14 cellular contexts compared by ENCODE assay signal in the genomic region with DNA sequence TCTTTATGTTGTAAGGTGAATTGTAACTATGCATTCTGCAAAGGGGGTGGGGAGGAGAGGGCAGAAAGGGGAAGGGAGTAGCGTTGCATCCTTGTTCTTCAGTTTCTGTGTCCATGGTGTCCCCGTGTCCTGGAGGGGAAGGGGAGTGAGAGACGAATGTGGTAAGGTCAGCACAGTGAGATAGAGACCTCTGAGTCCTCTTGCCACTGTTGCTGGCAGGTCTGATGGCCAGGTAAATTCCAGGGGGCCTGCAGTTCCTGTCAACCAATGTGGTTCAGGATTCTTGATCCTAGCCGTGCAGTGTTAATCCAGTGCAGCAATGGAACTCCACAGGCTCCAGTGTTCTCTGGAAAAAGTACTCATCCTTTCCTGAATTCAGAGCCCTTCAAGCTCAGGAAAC. TPM values are rescaled to one million over a fixed set of nuclear protein-coding genes. Genes with fewer than 3 reads are reported as not detected.
DNase-seq lines count a peak whose midpoint lies in the region; ATAC-seq, FAIRE-seq and TF ChIP-seq lines count a peak whose summit lies in the region.
"Had no signal": no experiment of that assay in that cellular context is flagged by ENCODE, and none has a peak within 500 bp of the region (broad histone marks: within the 10 kb centered on the region; RNA-seq: fewer than 3 reads in every experiment).

No MANE protein-coding gene starts in this region.

- H3K27ac ChIP-seq in H1 (ENCODE audit: low read depth, low read length) (no peak overlapping the region), smooth muscle cell (ENCODE audit: low read depth) (no peak overlapping the region)
- H3K27ac ChIP-seq: breast epithelium, PC-9 had no signal

- peak overlapping the region; percentile 91 for H3K27ac Mint-ChIP-seq in activated CD4-positive, alpha-beta T cell treated with anti-CD3 and anti-CD28 coated beads, Interleukin-2, amount 10 ng/mL, durations not matched to agents 7 days and 5 days
- peak overlapping the region; percentile 85 to 96 for H3K27ac Mint-ChIP-seq in T-cell

- no peak overlapping the region for H3K4me3 ChIP-seq in H1 (ENCODE audit: extremely low read depth in 1 of 4, insufficient read depth in 2 of 4, low read depth in 3 of 4, low read length in 4 of 4)
- H3K4me3 ChIP-seq in smooth muscle cell = no peak overlapping the region
- H3K4me3 ChIP-seq: breast epithelium, PC-9, skin epidermis had no signal

- no peak overlapping the region for H2BK15ac ChIP-seq in H1 (ENCODE audit: low read length)

- TF ChIP-seq RAD21 in H1 (IDR thresholded peaks at IDR 0.05 in 1 of 2, conservative IDR thresholded peaks at IDR 0.05 in 1 of 2; ENCODE audit: low read depth in 2 of 2, low read length in 2 of 2) = no peak

- H3K36me3 Mint-ChIP-seq in activated CD4-positive, alpha-beta T cell treated with anti-CD3 and anti-CD28 coated beads, Interleukin-2, amount 10 ng/mL, durations not matched to agents 7 days and 5 days (ENCODE audit: low read depth) = peaks cover 64% of the 10 kb centered on the region
- H3K36me3 Mint-ChIP-seq in T-cell = peaks cover 24% of the 10 kb centered on the region

- TF ChIP-seq CTCF in H1 (IDR thresholded peaks at IDR 0.05; ENCODE audit: control extremely low read depth in 1 of 3, insufficient read depth in 1 of 3, low read depth in 1 of 3, low read length in 3 of 3) (no peak), smooth muscle cell (IDR thresholded peaks at IDR 0.05; ENCODE audit: borderline replicate concordance, insufficient read depth, poor library complexity, severe bottlenecking) (no peak)

- DNase-seq in activated CD4-positive, alpha-beta T cell treated with anti-CD3 and anti-CD28 coated beads, Interleukin-2, amount 10 ng/mL, durations not matched to agents 7 days and 5 days = no peak
- DNase-seq in activated CD4-positive, alpha-beta T cell treated with anti-CD3 and anti-CD28 coated beads, Interleukin-2, amount 50 U/mL, for 48 hours = no peak
- DNase-seq in T-cell (no peak), H1 (ENCODE audit: low read depth in 1 of 2, low spot score in 2 of 2) (no peak), smooth muscle cell (lab: John Stamatoyannopoulos, UW; ENCODE audit: unreplicated experiment) (no peak), NCI-H2227 treated with DMSO at 0.1 percent for 48 hours (lab: John Stamatoyannopoulos, UW) (no peak), NCI-H146 (lab: John Stamatoyannopoulos, UW) (no peak)
- DNase-seq: activated naive CD4-positive, alpha-beta T cell; PC-9 had no signal

- no peak overlapping the region; the same call in 1 of the 2 replicates for H2BK5ac ChIP-seq in H1 (ENCODE audit: low read depth, low read length)

- no peak overlapping the region for H3K14ac ChIP-seq in H1 (ENCODE audit: insufficient read length)

- no peak overlapping the region for H2AK5ac ChIP-seq in H1 (ENCODE audit: low read depth, low read length)

- H3K4ac ChIP-seq in H1 (replicated peaks; ENCODE audit: insufficient read length, low read depth, low read length) = no peak overlapping the region

- H3K9ac ChIP-seq in H1 (replicated peaks in 1 of 4; ENCODE audit: extremely low read depth in 1 of 4, low read depth in 3 of 4, low read length in 3 of 4) (no peak overlapping the region), smooth muscle cell (ENCODE audit: low read depth) (no peak overlapping the region)

- H3K18ac ChIP-seq in H1 (ENCODE audit: extremely low read depth, low read length) = 0 out of 2 replicates have a peak overlapping the region, but pooled peaks have one; percentile 9

- H4K8ac ChIP-seq in H1 (ENCODE audit: extremely low read depth, insufficient read depth, low read length) = no peak overlapping the region

- peak overlapping the region; percentile 45 for H3K4me3 Mint-ChIP-seq in activated CD4-positive, alpha-beta T cell treated with anti-CD3 and anti-CD28 coated beads, Interleukin-2, amount 10 ng/mL, durations not matched to agents 7 days and 5 days
- H3K4me3 Mint-ChIP-seq in T-cell = peak overlapping the region in 2 of 3 donors; percentile 21 to 58

- no peaks in the 10 kb centered on the region for H3K9me3 ChIP-seq in H1 (ENCODE audit: insufficient read depth in 2 of 2, low read depth in 1 of 2, low read length in 1 of 2)
- H3K9me3 ChIP-seq in smooth muscle cell (replicated peaks; ENCODE audit: low read depth) = no peaks in the 10 kb centered on the region
- H3K9me3 ChIP-seq: breast epithelium had no signal

- H3K27me3 ChIP-seq in H1 (replicated peaks in 1 of 4; ENCODE audit: control insufficient read depth in 3 of 4, extremely low read depth in 1 of 4, insufficient read depth in 3 of 4, low read length in 3 of 4) (no peaks in the 10 kb centered on the region), smooth muscle cell (ENCODE audit: low read depth) (no peaks in the 10 kb centered on the region)
- H3K27me3 ChIP-seq: breast epithelium had no signal

- no peak overlapping the region for H2BK120ac ChIP-seq in H1 (replicated peaks; ENCODE audit: low read depth, low read length)

- H3F3A ChIP-seq in smooth muscle cell (ENCODE audit: low read depth) = peaks cover 7% of the 10 kb centered on the region

- H4K5ac ChIP-seq in H1 (ENCODE audit: insufficient read length, low read depth, low read length) = no peak overlapping the region

- no peaks in the 10 kb centered on the region for H3K23me2 ChIP-seq in H1 (ENCODE audit: low read depth, low read length)

- CTCF ChIA-PET in activated CD4-positive, alpha-beta T cell treated with anti-CD3 and anti-CD28 coated beads, Interleukin-2, amount 10 ng/mL, durations not matched to agents 7 days and 5 days (lab: Charles Lee) = interaction anchor here (1.2 kb wide), 1 partner anchor 14 kb away, joined by 4 read pairs; a partner anchor contains a TSS
- CTCF ChIA-PET in T-cell (lab: Charles Lee) (interaction anchor here in 1 of 2 donors (0.7 kb wide), 1 partner anchor 180 kb away, joined by 11 read pairs; no protein-coding TSS in a partner anchor), H1 (lab: Charles Lee; ENCODE audit: partially characterized antibody) (interaction anchor here (0.6 to 4.6 kb wide), 3 partner anchors 9 to 512 kb away, joined by 3 to 16 read pairs (median 3); no protein-coding TSS in a partner anchor)

- ATAC-seq in T-cell (replicated peaks in 1 of 4) = no peak
- no peak for ATAC-seq in HG03571 (IDR thresholded peaks at IDR 0.05; ENCODE audit: unreplicated experiment)

- H3K4me1 ChIP-seq in H1 (replicated peaks in 1 of 4; ENCODE audit: control insufficient read depth in 3 of 4, insufficient read depth in 4 of 4, low read length in 3 of 4) (peaks cover 6 to 25% (median 19%) of the 10 kb centered on the region in 4 experiments; a peak in 6 of 7 replicates), smooth muscle cell (ENCODE audit: low read depth) (peaks cover 16% of the 10 kb centered on the region)
- H3K4me1 ChIP-seq: breast epithelium had no signal

- H3K79me2 ChIP-seq in H1 (ENCODE audit: control insufficient read depth in 1 of 2, insufficient read depth in 2 of 2, low read length in 2 of 2) (no peaks in the 10 kb centered on the region), smooth muscle cell (ENCODE audit: low read depth) (no peaks in the 10 kb centered on the region)

- H2BK12ac ChIP-seq in H1 (ENCODE audit: low read depth, low read length) = no peak overlapping the region

- H3K27me3 Mint-ChIP-seq in activated CD4-positive, alpha-beta T cell treated with anti-CD3 and anti-CD28 coated beads, Interleukin-2, amount 10 ng/mL, durations not matched to agents 7 days and 5 days = no peaks in the 10 kb centered on the region
- H3K27me3 Mint-ChIP-seq in T-cell = no peaks in the 10 kb centered on the region
- H3K27me3 Mint-ChIP-seq: type B pancreatic cell had no signal

- H3K4me2 ChIP-seq in H1 (ENCODE audit: insufficient read depth in 1 of 2, low read depth in 2 of 2, low read length in 2 of 2) (0 out of 4 replicates have a peak overlapping the region, but pooled peaks of 1 of the 2 experiments have one; percentile 9), smooth muscle cell (peak overlapping the region; percentile 16)
- H3K4me2 ChIP-seq: PC-9 had no signal

- no peak overlapping the region for H3K23ac ChIP-seq in H1 (ENCODE audit: insufficient read length)

- no peak overlapping the region for H4K91ac ChIP-seq in H1 (replicated peaks; ENCODE audit: insufficient read length, low read length)

- H3K9me3 Mint-ChIP-seq in activated CD4-positive, alpha-beta T cell treated with anti-CD3 and anti-CD28 coated beads, Interleukin-2, amount 10 ng/mL, durations not matched to agents 7 days and 5 days = no peaks in the 10 kb centered on the region
- H3K9me3 Mint-ChIP-seq in T-cell = no peaks in the 10 kb centered on the region
- H3K9me3 Mint-ChIP-seq: type B pancreatic cell had no signal

- peaks cover 95% of the 10 kb centered on the region for H3K4me1 Mint-ChIP-seq in activated CD4-positive, alpha-beta T cell treated with anti-CD3 and anti-CD28 coated beads, Interleukin-2, amount 10 ng/mL, durations not matched to agents 7 days and 5 days
- peaks cover 96 to 99% (median 96%) of the 10 kb centered on the region in 3 donors for H3K4me1 Mint-ChIP-seq in T-cell

- WGBS in H1 (ENCODE audit: extremely low coverage in 1 of 2, insufficient coverage in 1 of 2, insufficient read length in 1 of 2, insufficient replicate concordance in 2 of 2, low coverage in 1 of 2, low lambda C conversion rate in 2 of 2, missing lambda C conversion rate in 1 of 2), 2 experiments = 72% methylated on average over 4 of the region's 4 CpGs; no CpG with 5 or more reads in 1 of the 2 experiments
- WGBS in smooth muscle cell (ENCODE audit: low lambda C conversion rate) = 72% methylated on average over 4 of the region's 4 CpGs

- POLR2A ChIA-PET in activated CD4-positive, alpha-beta T cell treated with anti-CD3 and anti-CD28 coated beads, Interleukin-2, amount 10 ng/mL, durations not matched to agents 7 days and 5 days (lab: Charles Lee) = no interaction called here
- POLR2A ChIA-PET in T-cell (lab: Charles Lee) = interaction anchor here in 1 of 2 donors (0.7 kb wide), 3 partner anchors 15 to 254 kb away, joined by 3 to 4 read pairs (median 3); a partner anchor contains a TSS
- POLR2A ChIA-PET in H1 (lab: Charles Lee; ENCODE audit: partially characterized antibody) = interaction anchor here (1.2 to 1.3 kb wide), 2 partner anchors 9 to 14 kb away, joined by 3 to 4 read pairs; no protein-coding TSS in a partner anchor

- no peak for FAIRE-seq in H1 (lab: Jason Lieb, UNC)
- FAIRE-seq: A204.1 had no signal

- TF ChIP-seq POLR2A in H1 (IDR thresholded peaks at IDR 0.05; ENCODE audit: control extremely low read depth in 1 of 2, low read depth in 2 of 2, low read length in 2 of 2) = no peak

- H3K56ac ChIP-seq in H1 (replicated peaks; ENCODE audit: insufficient read length, low read depth, low read length) = no peak overlapping the region

- H2AFZ ChIP-seq in H1 (ENCODE audit: low read length) (no peak overlapping the region), smooth muscle cell (ENCODE audit: low read depth) (no peak overlapping the region)
- H2AFZ ChIP-seq: PC-9 had no signal

- H3K79me1 ChIP-seq in H1 (ENCODE audit: low read depth, low read length) = no peaks in the 10 kb centered on the region

- no peak for TF ChIP-seq EP300 in H1 (IDR thresholded peaks at IDR 0.05; ENCODE audit: borderline replicate concordance in 1 of 2, low read depth in 2 of 2, low read length in 2 of 2)

- H3K36me3 ChIP-seq in H1 (ENCODE audit: control insufficient read depth in 2 of 4, insufficient read depth in 4 of 4, low read length in 3 of 4) (no peaks in the 10 kb centered on the region; a peak in 4 of 8 replicates), smooth muscle cell (ENCODE audit: low read depth) (no peaks in the 10 kb centered on the region)
- H3K36me3 ChIP-seq: breast epithelium had no signal

- H2BK20ac ChIP-seq in H1 (ENCODE audit: low read length) = no peak overlapping the region

- H4K20me1 ChIP-seq in H1 (replicated peaks in 1 of 2; ENCODE audit: control insufficient read depth in 1 of 2, insufficient read depth in 2 of 2, low read length in 2 of 2) (no peaks in the 10 kb centered on the region), smooth muscle cell (ENCODE audit: low read depth) (peaks cover 5% of the 10 kb centered on the region)

RNA-seq across cellular contexts. Expression of a gene that starts 14.6 kb away (rescaled TPM):
- 100 to 1,000 TPM; 124 to 130 TPM for total RNA-seq in activated CD4-positive, alpha-beta T cell treated with anti-CD3 and anti-CD28 coated beads, Interleukin-2, amount 10 ng/mL, durations not matched to agents 7 days and 5 days
- total RNA-seq in T-cell (10 to 100 TPM; 64.0 to 84.3 (median 75.1) TPM), smooth muscle cell (65.1 and 77.1 TPM in 2 replicates)
- 180 and 197 TPM in 2 replicates for total RNA-seq in H1 (2021; fragmentation: NEBNext Ultra II Directional; extraction: Animal tissue kit (Norgen Biotek cat#: 25700))
- polyA plus RNA-seq in H1 (2011; rRNA removed) (189 and 218 TPM in 2 replicates), smooth muscle cell (45.9 and 50.1 TPM in 2 replicates)
- polyA plus RNA-seq in H1 (2011; cell fraction: cytosol; rRNA removed) = 259 TPM
- 172 TPM for polyA plus RNA-seq in H1 (2011; cell fraction: nucleus; rRNA removed)
- 219 to 252 TPM (median 234 TPM) in 4 replicates for polyA plus RNA-seq in H1 (2012, experiment 1 of 2)
- 141 TPM for polyA plus RNA-seq in H1 (2012, experiment 2 of 2)
- 133 TPM for polyA plus RNA-seq in H1 (2013, experiment 1 of 2)
- 133 TPM for polyA plus RNA-seq in H1 (2013, experiment 2 of 2)
- 279 and 331 TPM in 2 replicates for polyA minus RNA-seq in H1 (2011; rRNA and poly(A)+ RNA removed)
- polyA minus RNA-seq in H1 (2011; cell fraction: cytosol; rRNA and poly(A)+ RNA removed) = 77.9 TPM
- polyA minus RNA-seq in H1 (2011; cell fraction: nucleus; rRNA and poly(A)+ RNA removed) = 104 TPM

RNA-seq across cellular contexts. Expression of a gene that starts 38.7 kb away (rescaled TPM):
- 10 to 100 TPM; 79.6 to 92.4 TPM for total RNA-seq in activated CD4-positive, alpha-beta T cell treated with anti-CD3 and anti-CD28 coated beads, Interleukin-2, amount 10 ng/mL, durations not matched to agents 7 days and 5 days
- total RNA-seq in T-cell (100 to 1,000 TPM in 3 of 5 donors, 10 to 100 TPM in 2; 89.4 to 116 (median 101) TPM), smooth muscle cell (56.9 and 72.6 TPM in 2 replicates)
- total RNA-seq in H1 (2021; fragmentation: NEBNext Ultra II Directional; extraction: Animal tissue kit (Norgen Biotek cat#: 25700)) = 51.5 and 53.8 TPM in 2 replicates
- polyA plus RNA-seq in H1 (2011; rRNA removed) (59.5 and 94.8 TPM in 2 replicates), smooth muscle cell (98.0 and 117 TPM in 2 replicates)
- 80.8 TPM for polyA plus RNA-seq in H1 (2011; cell fraction: cytosol; rRNA removed)
- 475 TPM for polyA plus RNA-seq in H1 (2011; cell fraction: nucleus; rRNA removed)
- polyA plus RNA-seq in H1 (2012, experiment 1 of 2) = 44.2 to 80.3 TPM (median 66.4 TPM) in 4 replicates
- 45.6 TPM for polyA plus RNA-seq in H1 (2012, experiment 2 of 2)
- 34.8 TPM for polyA plus RNA-seq in H1 (2013, experiment 1 of 2)
- 32.9 TPM for polyA plus RNA-seq in H1 (2013, experiment 2 of 2)
- 30.5 and 31.3 TPM in 2 replicates for polyA minus RNA-seq in H1 (2011; rRNA and poly(A)+ RNA removed)
- polyA minus RNA-seq in H1 (2011; cell fraction: cytosol; rRNA and poly(A)+ RNA removed) = 37.9 TPM
- polyA minus RNA-seq in H1 (2011; cell fraction: nucleus; rRNA and poly(A)+ RNA removed) = 83.9 TPM
